Comparison of ENCODE assay signal across 39 cellular contexts in genomic region chr1:17953921-17954320, GRCh38.
"Had no signal": no experiment of that assay in that cellular context is flagged by ENCODE, and none has a peak within 500 bp of the region (broad histone marks: within the 10 kb centered on the region; RNA-seq: fewer than 3 reads in every experiment).

No MANE protein-coding gene starts in this region.

- FAIRE-seq: astrocyte, bronchial epithelial cell, colon had no signal

- H3K4me3 Mint-ChIP-seq: activated naive CD4-positive, alpha-beta T cell treated with anti-CD3 and anti-CD28 coated beads for 36 hours; activated naive CD4-positive, alpha-beta T cell treated with anti-CD3 and anti-CD28 coated beads, Interleukin-2, amount 10 ng/mL, durations not matched to agents 7 days and 5 days; activated naive CD4-positive, alpha-beta T cell treated with anti-CD3 and anti-CD28 coated beads, Interleukin-2, amount 50 U/mL, for 24 hours; activated naive CD8-positive, alpha-beta T cell; activated naive CD8-positive, alpha-beta T cell treated with anti-CD3 and anti-CD28 coated beads for 36 hours; activated naive CD8-positive, alpha-beta T cell treated with anti-CD3 and anti-CD28 coated beads, Interleukin-2, amount 10 ng/mL, durations not matched to agents 7 days and 5 days; activated naive CD8-positive, alpha-beta T cell treated with anti-CD3 and anti-CD28 coated beads, Interleukin-2, amount 50 U/mL, for 24 hours; activated T-cell treated with anti-CD3 and anti-CD28 coated beads, Interleukin-2, amount 50 U/mL, for 24 hours; activated T-cell treated with anti-CD3 and anti-CD28 coated beads, Interleukin-2, amount 50 U/mL, for 4 hours; activated T-cell treated with anti-CD3 and anti-CD28 coated beads, Interleukin-2, amount 50 U/mL, for 72 hours; activated T-helper 1 cell treated with anti-CD3 and anti-CD28 coated beads, Interleukin-12 subunit alpha, Interleukin-12 subunit beta, Interleukin-2, Interleukin-4 antibody, amounts not matched to agents 30 ng/mL and 10 ng/mL and 1 ng/mL, durations not matched to agents 14 hours and 24 hours and 36 hours; activated T-helper 17 cell treated with anti-CD3 and anti-CD28 coated beads, Interleukin-2, amount 50 U/mL, for 72 hours had no signal

- H3K4me1 Mint-ChIP-seq: activated naive CD4-positive, alpha-beta T cell treated with anti-CD3 and anti-CD28 coated beads, Interleukin-2, amount 10 ng/mL, durations not matched to agents 7 days and 5 days; activated naive CD8-positive, alpha-beta T cell treated with anti-CD3 and anti-CD28 coated beads for 36 hours; activated naive CD8-positive, alpha-beta T cell treated with anti-CD3 and anti-CD28 coated beads, Interleukin-2, amount 10 ng/mL, durations not matched to agents 7 days and 5 days; activated T-helper 17 cell treated with anti-CD3 and anti-CD28 coated beads, Interleukin-2, amount 50 U/mL, for 72 hours had no signal

- H3K36me3 Mint-ChIP-seq: activated naive CD4-positive, alpha-beta T cell treated with anti-CD3 and anti-CD28 coated beads, Interleukin-2, amount 10 ng/mL, durations not matched to agents 7 days and 5 days; activated naive CD4-positive, alpha-beta T cell treated with anti-CD3 and anti-CD28 coated beads, Interleukin-2, amount 50 U/mL, for 24 hours; activated naive CD4-positive, alpha-beta T cell treated with anti-CD3 and anti-CD28 coated beads, Interleukin-2, amount 50 U/mL, for 72 hours; activated naive CD8-positive, alpha-beta T cell; activated naive CD8-positive, alpha-beta T cell treated with anti-CD3 and anti-CD28 coated beads for 36 hours; activated naive CD8-positive, alpha-beta T cell treated with anti-CD3 and anti-CD28 coated beads, Interleukin-2, amount 10 ng/mL, durations not matched to agents 7 days and 5 days; brain had no signal

- H3K4me1 ChIP-seq: adrenal gland, ascending aorta, body of pancreas, breast epithelium had no signal

- H3K36me3 ChIP-seq: adrenal gland, ascending aorta, brain microvascular endothelial cell, breast epithelium, cardiac muscle cell had no signal

- ATAC-seq: activated naive CD4-positive, alpha-beta T cell treated with anti-CD3 and anti-CD28 coated beads, Interleukin-2, amount 50 U/mL, for 72 hours; activated naive CD8-positive, alpha-beta T cell treated with anti-CD3 and anti-CD28 coated beads, Interleukin-2, amount 50 U/mL, for 24 hours; activated T-cell treated with anti-CD3 and anti-CD28 coated beads, Interleukin-2, amount 50 U/mL, for 4 hours; activated T-cell treated with anti-CD3 and anti-CD28 coated beads, Interleukin-2, amount 50 U/mL, for 72 hours; activated T-helper 17 cell treated with anti-CD3 and anti-CD28 coated beads, Interleukin-2, amount 50 U/mL, for 72 hours; body of pancreas had no signal

- H3K27me3 Mint-ChIP-seq: activated naive CD4-positive, alpha-beta T cell treated with anti-CD3 and anti-CD28 coated beads, Interleukin-2, amount 50 U/mL, for 24 hours had no signal

- H3K27ac ChIP-seq: adrenal gland, ascending aorta, body of pancreas, brain microvascular endothelial cell, breast epithelium, cardiac muscle cell had no signal

- H3K27ac Mint-ChIP-seq: activated naive CD4-positive, alpha-beta T cell treated with anti-CD3 and anti-CD28 coated beads for 36 hours; activated naive CD4-positive, alpha-beta T cell treated with anti-CD3 and anti-CD28 coated beads, Interleukin-2, amount 10 ng/mL, durations not matched to agents 7 days and 5 days; activated naive CD4-positive, alpha-beta T cell treated with anti-CD3 and anti-CD28 coated beads, Interleukin-2, amount 50 U/mL, for 24 hours; activated naive CD4-positive, alpha-beta T cell treated with anti-CD3 and anti-CD28 coated beads, Interleukin-2, amount 50 U/mL, for 72 hours; activated naive CD8-positive, alpha-beta T cell; activated naive CD8-positive, alpha-beta T cell treated with anti-CD3 and anti-CD28 coated beads for 36 hours; activated naive CD8-positive, alpha-beta T cell treated with anti-CD3 and anti-CD28 coated beads, Interleukin-2, amount 10 ng/mL, durations not matched to agents 7 days and 5 days; activated naive CD8-positive, alpha-beta T cell treated with anti-CD3 and anti-CD28 coated beads, Interleukin-2, amount 50 U/mL, for 24 hours; activated T-cell treated with anti-CD3 and anti-CD28 coated beads, Interleukin-2, amount 50 U/mL, for 24 hours; activated T-cell treated with anti-CD3 and anti-CD28 coated beads, Interleukin-2, amount 50 U/mL, for 72 hours; activated T-helper 1 cell treated with anti-CD3 and anti-CD28 coated beads, Interleukin-12 subunit alpha, Interleukin-12 subunit beta, Interleukin-2, Interleukin-4 antibody, amounts not matched to agents 30 ng/mL and 10 ng/mL and 1 ng/mL, durations not matched to agents 14 hours and 24 hours and 36 hours; activated T-helper 17 cell treated with anti-CD3 and anti-CD28 coated beads, Interleukin-2, amount 50 U/mL, for 72 hours; activated T-helper 2 cell treated with anti-CD3 and anti-CD28 coated beads, Interferon-gamma antibody, Interleukin-2, Interleukin-4, amounts not matched to agents 10 μg/mL and 5 μg/mL and 100 μg/mL, durations not matched to agents 14 hours and 24 hours and 36 hours had no signal

- H3K9me3 ChIP-seq: adrenal gland, ascending aorta, body of pancreas, breast epithelium had no signal

- H3K9me3 Mint-ChIP-seq: activated naive CD4-positive, alpha-beta T cell treated with anti-CD3 and anti-CD28 coated beads for 36 hours; activated naive CD4-positive, alpha-beta T cell treated with anti-CD3 and anti-CD28 coated beads, Interleukin-2, amount 10 ng/mL, durations not matched to agents 7 days and 5 days; activated naive CD4-positive, alpha-beta T cell treated with anti-CD3 and anti-CD28 coated beads, Interleukin-2, amount 50 U/mL, for 24 hours; activated naive CD4-positive, alpha-beta T cell treated with anti-CD3 and anti-CD28 coated beads, Interleukin-2, amount 50 U/mL, for 72 hours; activated naive CD8-positive, alpha-beta T cell treated with anti-CD3 and anti-CD28 coated beads for 36 hours; activated naive CD8-positive, alpha-beta T cell treated with anti-CD3 and anti-CD28 coated beads, Interleukin-2, amount 10 ng/mL, durations not matched to agents 7 days and 5 days; activated naive CD8-positive, alpha-beta T cell treated with anti-CD3 and anti-CD28 coated beads, Interleukin-2, amount 50 U/mL, for 24 hours; activated T-cell treated with anti-CD3 and anti-CD28 coated beads, Interleukin-2, amount 50 U/mL, for 24 hours; activated T-cell treated with anti-CD3 and anti-CD28 coated beads, Interleukin-2, amount 50 U/mL, for 4 hours; activated T-cell treated with anti-CD3 and anti-CD28 coated beads, Interleukin-2, amount 50 U/mL, for 72 hours; activated T-helper 1 cell treated with anti-CD3 and anti-CD28 coated beads, Interleukin-12 subunit alpha, Interleukin-12 subunit beta, Interleukin-2, Interleukin-4 antibody, amounts not matched to agents 30 ng/mL and 10 ng/mL and 1 ng/mL, durations not matched to agents 14 hours and 24 hours and 36 hours; activated T-helper 17 cell treated with anti-CD3 and anti-CD28 coated beads, Interleukin-2, amount 50 U/mL, for 72 hours; activated T-helper 2 cell treated with anti-CD3 and anti-CD28 coated beads, Interferon-gamma antibody, Interleukin-2, Interleukin-4, amounts not matched to agents 10 μg/mL and 5 μg/mL and 100 μg/mL, durations not matched to agents 14 hours and 24 hours and 36 hours had no signal

- H3K4me3 ChIP-seq: adrenal gland, ascending aorta, body of pancreas, breast epithelium, cardiac muscle cell had no signal

- DNase-seq: activated effector memory CD4-positive, alpha-beta T cell treated with anti-CD3 and anti-CD28 coated beads, Interleukin-2, amount 50 U/mL, for 16 hours; activated effector memory CD4-positive, alpha-beta T cell treated with Interleukin-2 at 50 U/mL for 16 hours; activated gamma-delta T cell; activated gamma-delta T cell treated with Interleukin-2 at 50 U/mL for 16 hours; activated naive CD4-positive, alpha-beta T cell; activated naive CD4-positive, alpha-beta T cell treated with anti-CD3 and anti-CD28 coated beads for 36 hours; activated naive CD4-positive, alpha-beta T cell treated with anti-CD3 and anti-CD28 coated beads, Interleukin-2, amount 10 ng/mL, durations not matched to agents 7 days and 5 days; activated naive CD4-positive, alpha-beta T cell treated with anti-CD3 and anti-CD28 coated beads, Interleukin-2, amount 50 U/mL, for 16 hours; activated naive CD4-positive, alpha-beta T cell treated with Interleukin-2 at 50 U/mL for 16 hours; activated naive CD8-positive, alpha-beta T cell treated with anti-CD3 and anti-CD28 coated beads for 36 hours; activated naive CD8-positive, alpha-beta T cell treated with anti-CD3 and anti-CD28 coated beads, Interleukin-2, amount 10 ng/mL, durations not matched to agents 7 days and 5 days; activated naive CD8-positive, alpha-beta T cell treated with anti-CD3 and anti-CD28 coated beads, Interleukin-2, amount 50 U/mL, for 24 hours; activated T-cell treated with anti-CD3 and anti-CD28 coated beads, Interleukin-2, amount 50 U/mL, for 24 hours; activated T-cell treated with anti-CD3 and anti-CD28 coated beads, Interleukin-2, amount 50 U/mL, for 4 hours; activated T-cell treated with anti-CD3 and anti-CD28 coated beads, Interleukin-2, amount 50 U/mL, for 48 hours; activated T-cell treated with anti-CD3 and anti-CD28 coated beads, Interleukin-2, amount 50 U/mL, for 72 hours; adrenal gland; amniotic stem cell; amygdala; anterior cingulate cortex; aorta; body of pancreas; brain microvascular endothelial cell; caudate nucleus; central memory CD4-positive, alpha-beta T cell; cerebellar nuclear complex had no signal
